In genomic region chr10:12782537-12782936, GRCh38 we compare ENCODE assay signal across 8 cellular contexts.
DNase-seq lines count a peak whose midpoint lies in the region; ATAC-seq and TF ChIP-seq lines count a peak whose summit lies in the region.

No MANE protein-coding gene starts in this region.

- H3K9ac ChIP-seq in DND-41 (ENCODE audit: low read depth, low read length): no peak overlapping the region

- H3K4me1 ChIP-seq in DND-41 (ENCODE audit: insufficient read depth, low read length) (no peaks in the 10 kb centered on the region), esophagus squamous epithelium (peaks cover 0 to 45% (median 6%) of the 10 kb centered on the region in 3 donors)

- no peak overlapping the region for H3K4me2 ChIP-seq in DND-41 (ENCODE audit: insufficient read depth, low read length)

- H3K27me3 ChIP-seq in DND-41 (ENCODE audit: insufficient read depth, low read length, poor library complexity): no peaks in the 10 kb centered on the region
- H3K27me3 ChIP-seq in esophagus squamous epithelium: no peaks in the 10 kb centered on the region

- TF ChIP-seq CTCF in DND-41 (IDR thresholded peaks at IDR 0.05; ENCODE audit: borderline replicate concordance, extremely low read depth, low read length, poor library complexity, severe bottlenecking): peak; percentile 72
- TF ChIP-seq CTCF in VCaP (conservative IDR thresholded peaks at IDR 0.05): peak; percentile 71
- TF ChIP-seq CTCF in esophagus squamous epithelium (IDR thresholded peaks at IDR 0.05): peak; percentile 56 to 77 (median 72)
- peak; percentile 64 for TF ChIP-seq CTCF in progenitor cell of endocrine pancreas (IDR thresholded peaks at IDR 0.05; ENCODE audit: unreplicated experiment)

- intact Hi-C loops in esophagus squamous epithelium (cut with DNase I): no loop called here

- peak; percentile 31 for DNase-seq in DND-41
- peak; percentile 27 for DNase-seq in HuH-7.5 (ENCODE audit: low spot score)
- DNase-seq in esophagus squamous epithelium (lab: John Stamatoyannopoulos, UW): no peak
- no peak for DNase-seq in progenitor cell of endocrine pancreas (ENCODE audit: low spot score, unreplicated experiment)
- DNase-seq in COR-L47 (lab: John Stamatoyannopoulos, UW): no peak

- H3K4me3 Mint-ChIP-seq in progenitor cell of endocrine pancreas (ENCODE audit: low read depth): no peak overlapping the region

- no peaks in the 10 kb centered on the region for H3K9me3 ChIP-seq in DND-41 (ENCODE audit: insufficient read depth, low read length, severe bottlenecking)
- H3K9me3 ChIP-seq in esophagus squamous epithelium: no peaks in the 10 kb centered on the region

- WGBS in esophagus squamous epithelium, 2 donors: 45 to 61% methylated on average over 8 of the region's 8 CpGs

- H3K36me3 ChIP-seq in DND-41 (ENCODE audit: insufficient read depth, low read length) (no peaks in the 10 kb centered on the region), esophagus squamous epithelium (no peaks in the 10 kb centered on the region)

- no peak overlapping the region for H3K27ac ChIP-seq in DND-41 (ENCODE audit: low read length)
- H3K27ac ChIP-seq in VCaP: no peak overlapping the region
- H3K27ac ChIP-seq in esophagus squamous epithelium: peak overlapping the region in 1 of 4 donors; percentile 59

- H4K20me1 ChIP-seq in DND-41 (ENCODE audit: insufficient read depth, low read length): no peaks in the 10 kb centered on the region

- no peak overlapping the region for H3K4me3 ChIP-seq in DND-41 (ENCODE audit: low read depth in 1 of 2, low read length in 2 of 2)
- H3K4me3 ChIP-seq in esophagus squamous epithelium: no peak overlapping the region

- H3K36me3 Mint-ChIP-seq in progenitor cell of endocrine pancreas (ENCODE audit: insufficient read depth): no peaks in the 10 kb centered on the region

- no peaks in the 10 kb centered on the region for H3K27me3 Mint-ChIP-seq in progenitor cell of endocrine pancreas

- peaks cover 4% of the 10 kb centered on the region for H3K4me1 Mint-ChIP-seq in progenitor cell of endocrine pancreas (ENCODE audit: low read depth)

- H3K27ac Mint-ChIP-seq in progenitor cell of endocrine pancreas: no peak overlapping the region

- H2AFZ ChIP-seq in DND-41 (ENCODE audit: low read depth, low read length): no peak overlapping the region

- ATAC-seq in DND-41 (ENCODE audit: insufficient read depth, low read depth): no peak
- ATAC-seq in HG03108 (IDR thresholded peaks at IDR 0.05; ENCODE audit: unreplicated experiment): no peak
- no peak for ATAC-seq in HG03378 (IDR thresholded peaks at IDR 0.05; ENCODE audit: unreplicated experiment)

- TF ChIP-seq POLR2A in esophagus squamous epithelium (IDR thresholded peaks at IDR 0.05): no peak

- no peaks in the 10 kb centered on the region for H3K9me3 Mint-ChIP-seq in progenitor cell of endocrine pancreas (ENCODE audit: low read depth)

- H3K79me2 ChIP-seq in DND-41 (ENCODE audit: insufficient read depth, low read length): no peaks in the 10 kb centered on the region

Comparison
In these comparisons a context has a peak if more than half of its experiments do, and no peak if none do; other contexts are left out.
1. DNase-seq: peak in DND-41 (single experiment) and HuH-7.5 (single experiment); none in esophagus squamous epithelium (single experiment), progenitor cell of endocrine pancreas (single experiment) and COR-L47 (single experiment).
2. Peak in every context shown above with its lines, with median percentiles within 50 percentile points of each other: CTCF ChIP-seq.